ENCODE assay signal across 17 cellular contexts in the genomic region with DNA sequence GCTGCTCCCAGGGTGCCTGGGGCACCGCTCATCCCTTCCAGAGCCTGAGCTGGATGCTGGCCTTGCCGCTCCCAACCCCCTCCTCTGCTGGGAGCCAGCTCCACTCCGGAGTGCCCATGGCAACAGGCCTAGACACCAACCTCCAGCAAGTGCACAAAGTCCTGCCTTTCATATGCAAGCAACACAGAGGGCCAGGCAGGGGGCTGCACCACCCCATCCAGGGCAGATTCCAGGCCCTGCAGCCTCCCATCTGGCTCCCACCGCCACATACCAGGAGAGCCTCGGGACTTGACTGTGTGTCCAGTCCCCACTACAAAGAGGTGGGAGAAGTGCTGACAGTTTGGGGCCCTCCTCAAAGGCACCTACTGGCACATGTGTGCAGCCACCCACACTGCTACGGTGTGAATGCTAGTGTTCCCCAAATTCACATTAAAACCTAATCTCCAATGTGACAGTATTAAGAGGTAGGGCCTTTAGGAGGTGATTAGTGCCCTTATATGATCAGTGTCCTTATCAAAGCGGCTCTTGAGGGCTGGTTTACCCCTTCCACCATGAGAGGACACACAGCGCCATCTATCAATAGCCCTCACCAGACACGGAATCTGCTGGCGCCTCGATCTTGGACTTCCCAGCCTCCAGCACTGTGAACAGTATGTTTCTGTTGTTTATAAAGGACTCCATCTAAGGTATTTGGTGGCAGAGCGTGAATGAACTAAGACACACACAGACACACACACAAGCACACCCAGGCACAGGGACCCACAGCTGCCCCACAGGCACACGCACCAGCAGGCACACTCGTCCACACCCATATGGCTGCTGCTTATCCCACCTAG. TPM values are rescaled to one million over a fixed set of nuclear protein-coding genes. Genes with fewer than 3 reads are reported as not detected.
DNase-seq lines count a peak whose midpoint lies in the region; ATAC-seq lines count a peak whose summit lies in the region.
"Had no signal": no experiment of that assay in that cellular context is flagged by ENCODE, and none has a peak within 500 bp of the region (broad histone marks: within the 10 kb centered on the region; RNA-seq: fewer than 3 reads in every experiment).

No MANE protein-coding gene starts in this region.

- ATAC-seq in right cardiac atrium: peak; percentile 34 to 64
- ATAC-seq: activated CD4-positive, CD25-positive, alpha-beta regulatory T cell treated with anti-CD3 and anti-CD28 coated beads, Interleukin-2, amount 50 U/mL, for 24 hours; left colon; naive thymus-derived CD8-positive, alpha-beta T cell; Panc1; stimulated activated naive CD8-positive, alpha-beta T cell treated with anti-CD3 and anti-CD28 coated beads, Interleukin-15, Interleukin-2, amounts not matched to agents 100 U/mL and 50 U/mL, for 24 hours had no signal

- H3K4me3 ChIP-seq in right cardiac atrium (ENCODE audit: low read length) (no peak overlapping the region), trophoblast cell (ENCODE audit: low read depth, low read length) (no peak overlapping the region)
- H3K4me3 ChIP-seq: breast epithelium, HAP-1 had no signal

- no peak overlapping the region for H4K12ac ChIP-seq in trophoblast cell (ENCODE audit: low read depth, low read length)

- no peaks in the 10 kb centered on the region for H3K79me1 ChIP-seq in trophoblast cell (ENCODE audit: low read length)

- no peaks in the 10 kb centered on the region for H3K36me3 ChIP-seq in trophoblast cell (ENCODE audit: control insufficient read depth in 1 of 2, insufficient read depth in 2 of 2, low read length in 2 of 2)
- H3K36me3 ChIP-seq: breast epithelium, HAP-1 had no signal

- H3K27me3 ChIP-seq in right cardiac atrium (ENCODE audit: control insufficient read depth, insufficient read depth) (no peaks in the 10 kb centered on the region), trophoblast cell (ENCODE audit: insufficient read depth, low read length) (no peaks in the 10 kb centered on the region)
- H3K27me3 ChIP-seq: breast epithelium had no signal

- H2AFZ ChIP-seq in trophoblast cell (ENCODE audit: insufficient read depth, low read length, poor library complexity): no peak overlapping the region

- H3K27ac ChIP-seq in right cardiac atrium (ENCODE audit: low read length): peak overlapping the region; percentile 9
- no peak overlapping the region for H3K27ac ChIP-seq in trophoblast cell (ENCODE audit: low read depth, low read length)
- H3K27ac ChIP-seq: breast epithelium had no signal

- in situ Hi-C loops in G401 (cut with HindIII; ENCODE audit: low sequenced_read_pairs): no loop called here

- no peak overlapping the region for H2BK5ac ChIP-seq in trophoblast cell (ENCODE audit: low read depth, low read length, poor library complexity)

- H3K14ac ChIP-seq in trophoblast cell (ENCODE audit: low read length): no peak overlapping the region

- 74% methylated on average over 14 of the region's 14 CpGs for WGBS in right cardiac atrium
- WGBS in trophoblast cell (ENCODE audit: extremely low coverage, insufficient coverage, insufficient read length): no CpG with 5 or more reads among the region's 14 CpGs

- no peak overlapping the region for H2AK5ac ChIP-seq in trophoblast cell (ENCODE audit: low read length)

- no peak overlapping the region for H2BK120ac ChIP-seq in trophoblast cell (ENCODE audit: insufficient read depth, low read length, poor library complexity)

- H4K91ac ChIP-seq in trophoblast cell (ENCODE audit: low read depth, low read length): no peak overlapping the region

- DNase-seq in G401 (ENCODE audit: low spot score): peak; percentile 70
- DNase-seq in cerebellar cortex (ENCODE audit: low spot score): peak; percentile 59
- DNase-seq in right cardiac atrium: peak; percentile 19 to 83 (median 72)
- DNase-seq in trophoblast cell: peak; percentile 51 to 55
- DNase-seq in SHP77 treated with DMSO at 0.1 percent for 48 hours (lab: John Stamatoyannopoulos, UW): no peak
- DNase-seq in germinal center (ENCODE audit: low spot score): no peak
- no peak for DNase-seq in NCI-H2227 treated with DMSO at 0.1 percent for 48 hours (lab: John Stamatoyannopoulos, UW)
- no peak for DNase-seq in stimulated activated CD4-positive, alpha-beta T cell treated with anti-CD3 and anti-CD28 coated beads, Interleukin-4, amount 100 ng/mL, for 24 hours
- DNase-seq: activated naive CD4-positive, alpha-beta T cell treated with anti-CD3 and anti-CD28 coated beads, Interleukin-2, amount 10 ng/mL, durations not matched to agents 7 days and 5 days; left colon; NCI-H510A treated with DMSO at 0.1 percent for 48 hours; stimulated activated naive CD8-positive, alpha-beta T cell treated with anti-CD3 and anti-CD28 coated beads, Interleukin-15, Interleukin-2, amounts not matched to agents 100 U/mL and 50 U/mL, for 24 hours had no signal

- no peak overlapping the region for H3K23ac ChIP-seq in trophoblast cell (ENCODE audit: low read length)

- H3K18ac ChIP-seq in trophoblast cell (ENCODE audit: low read length): no peak overlapping the region

- H3K9ac ChIP-seq in trophoblast cell (ENCODE audit: low read length): no peak overlapping the region

- no peak overlapping the region for H2BK12ac ChIP-seq in trophoblast cell (ENCODE audit: low read length)

- H3K79me2 ChIP-seq in trophoblast cell (ENCODE audit: control insufficient read depth, insufficient read depth, low read length, poor library complexity): no peaks in the 10 kb centered on the region

- H3K9me3 ChIP-seq in right cardiac atrium (ENCODE audit: control insufficient read depth, low read length) (no peaks in the 10 kb centered on the region), trophoblast cell (ENCODE audit: insufficient read depth, low read depth, low read length) (peaks cover 2% of the 10 kb centered on the region)

- H3K4me1 ChIP-seq in right cardiac atrium (ENCODE audit: control insufficient read depth, insufficient read depth, low read length) (peaks cover 14% of the 10 kb centered on the region), trophoblast cell (ENCODE audit: control insufficient read depth in 1 of 2, insufficient read depth in 2 of 2, low read length in 2 of 2) (peaks cover 0 to 2% of the 10 kb centered on the region in 2 experiments)

- H4K8ac ChIP-seq in trophoblast cell (ENCODE audit: low read depth, low read length): no peak overlapping the region

- no peak overlapping the region for H3K4me2 ChIP-seq in trophoblast cell (ENCODE audit: low read length)

- intact Hi-C loops in right cardiac atrium (cut with DNase I): no loop called here

- H3K4ac ChIP-seq in trophoblast cell (ENCODE audit: low read depth, low read length): no peak overlapping the region

RNA-seq across cellular contexts. Expression of a gene that starts 16.2 kb away (rescaled TPM):
- total RNA-seq in G401 (2014; rRNA removed; shearing (Covaris generic)): 13.8 and 14.9 TPM in 2 replicates
- total RNA-seq in right cardiac atrium: 10 to 100 TPM; 11.1 to 27.4 (median 18.4) TPM
- 21.7 TPM for polyA plus RNA-seq in right cardiac atrium
- 5.7 and 5.9 TPM in 2 replicates for polyA plus RNA-seq in trophoblast cell (2013)

RNA-seq across cellular contexts. Expression of a gene that starts 20.4 kb away (rescaled TPM):
- 13.2 and 19.0 TPM in 2 replicates for total RNA-seq in G401 (2014; rRNA removed; shearing (Covaris generic))
- 10 to 100 TPM; 61.1 to 70.4 (median 67.3) TPM for total RNA-seq in right cardiac atrium
- 64.9 TPM for polyA plus RNA-seq in right cardiac atrium
- polyA plus RNA-seq in trophoblast cell (2013): 13.5 and 14.9 TPM in 2 replicates

RNA-seq across cellular contexts. Expression of a gene that starts 58.8 kb away (rescaled TPM):
- total RNA-seq in G401 (2014; rRNA removed; shearing (Covaris generic)): 86.5 and 96.6 TPM in 2 replicates
- 10 to 100 TPM; 18.7 to 28.5 (median 26.0) TPM for total RNA-seq in right cardiac atrium
- 32.9 TPM for polyA plus RNA-seq in right cardiac atrium
- 2.2 and 2.6 TPM in 2 replicates for polyA plus RNA-seq in trophoblast cell (2013)

RNA-seq across cellular contexts. Expression of a gene that starts 58.9 kb away (rescaled TPM):
- 142 and 187 TPM in 2 replicates for total RNA-seq in G401 (2014; rRNA removed; shearing (Covaris generic))
- total RNA-seq in right cardiac atrium: 10 to 100 TPM; 69.6 to 89.3 (median 84.4) TPM
- polyA plus RNA-seq in right cardiac atrium: 102 TPM
- 16.0 and 18.0 TPM in 2 replicates for polyA plus RNA-seq in trophoblast cell (2013)

Comparison
In these comparisons a context has a peak if more than half of its experiments do, and no peak if none do; other contexts are left out.
1. DNase-seq: peak in G401 (single experiment), cerebellar cortex (single experiment), right cardiac atrium (3 of 3) and trophoblast cell (2 of 2); none in SHP77 treated with DMSO at 0.1 percent for 48 hours (single experiment), germinal center (single experiment), NCI-H2227 treated with DMSO at 0.1 percent for 48 hours (single experiment) and stimulated activated CD4-positive, alpha-beta T cell treated with anti-CD3 and anti-CD28 coated beads, Interleukin-4, amount 100 ng/mL, for 24 hours (single experiment).